In genomic region chr2:11154460-11155325, GRCh38 we compare ENCODE assay signal across 8 cellular contexts. TPM values are rescaled to one million over a fixed set of nuclear protein-coding genes. Genes with fewer than 3 reads are reported as not detected.
DNase-seq lines count a peak whose midpoint lies in the region; ATAC-seq and TF ChIP-seq lines count a peak whose summit lies in the region.

No MANE protein-coding gene starts in this region.

- no peaks in the 10 kb centered on the region for H3K79me2 ChIP-seq in OCI-LY7 (ENCODE audit: insufficient read depth, low read depth, low read length)

- DNase-seq in DMS53 (lab: John Stamatoyannopoulos, UW), result peak; percentile 95
- peak; percentile 96 for DNase-seq in OCI-LY7 (ENCODE audit: low spot score)
- peak; percentile 97 for DNase-seq in activated T-cell treated with anti-CD3 and anti-CD28 coated beads for 48 hours (ENCODE audit: low read depth)
- peak; percentile 95 to 96 for DNase-seq in erythroblast (lab: John Stamatoyannopoulos, UW)
- peak; percentile 98 for DNase-seq in stimulated activated CD8-positive, alpha-beta memory T cell treated with anti-CD3 and anti-CD28 coated beads, Interleukin-4, amount 100 ng/mL, for 48 hours

- H3K9me3 ChIP-seq in OCI-LY7 (ENCODE audit: low read length) (no peaks in the 10 kb centered on the region), muscle layer of colon (ENCODE audit: low read length) (no peaks in the 10 kb centered on the region)

- no peak for TF ChIP-seq CTCF in OCI-LY7 (conservative IDR thresholded peaks at IDR 0.05; ENCODE audit: low read length)

- H3K36me3 Mint-ChIP-seq in IgD-negative memory B cell, result no peaks in the 10 kb centered on the region

- peak overlapping the region; percentile 85; the same call in 1 of the 2 replicates for H2AFZ ChIP-seq in OCI-LY7 (ENCODE audit: low read length)

- peak overlapping the region; percentile 35 for H3K27ac ChIP-seq in OCI-LY7 (ENCODE audit: low read depth, low read length, poor library complexity, severe bottlenecking)
- H3K27ac ChIP-seq in muscle layer of colon (ENCODE audit: low read depth, low read length), result peak overlapping the region; percentile 93

- POLR2A ChIA-PET in OCI-LY7 (lab: Charles Lee), result interaction anchor here (0.6 to 1.2 kb wide), 5 partner anchors 63 to 1114 kb away, joined by 3 to 6 read pairs (median 3); no protein-coding TSS in a partner anchor

- peak; percentile 67 for ATAC-seq in GM21619 (IDR thresholded peaks at IDR 0.05; ENCODE audit: unreplicated experiment)

- H3K27me3 ChIP-seq in muscle layer of colon (ENCODE audit: control insufficient read depth in 1 of 2, insufficient read depth in 2 of 2, low read length in 2 of 2), result no peaks in the 10 kb centered on the region

- H4K20me1 ChIP-seq in OCI-LY7 (ENCODE audit: insufficient read depth, low read length), result no peaks in the 10 kb centered on the region; the same call in 1 of the 2 replicates

- H3K4me3 ChIP-seq in OCI-LY7 (ENCODE audit: low read depth, low read length, poor library complexity, severe bottlenecking) (peak overlapping the region; percentile 70), muscle layer of colon (ENCODE audit: low read depth in 1 of 2, low read length in 2 of 2) (peak overlapping the region; percentile 64 to 76)

- peaks cover 7 to 12% (median 8%) of the 10 kb centered on the region in 3 donors for H3K4me1 Mint-ChIP-seq in IgD-negative memory B cell

- CTCF ChIA-PET in OCI-LY7 (lab: Charles Lee; ENCODE audit: unreplicated experiment), result interaction anchor here (0.6 kb wide), 1 partner anchor 22 kb away, joined by 3 read pairs; no protein-coding TSS in a partner anchor

- H3K27me3 Mint-ChIP-seq in IgD-negative memory B cell, result no peaks in the 10 kb centered on the region

- peak overlapping the region; percentile 82 to 96 (median 92) for H3K4me3 Mint-ChIP-seq in IgD-negative memory B cell

- TF ChIP-seq POLR2A in erythroblast (IDR thresholded peaks at IDR 0.05; ENCODE audit: low read length), result no peak

- H3K36me3 ChIP-seq in OCI-LY7 (ENCODE audit: insufficient read depth, low read length), result no peaks in the 10 kb centered on the region
- H3K36me3 ChIP-seq in muscle layer of colon (ENCODE audit: insufficient read depth, low read length), result no peaks in the 10 kb centered on the region

- no peaks in the 10 kb centered on the region for H3K9me3 Mint-ChIP-seq in IgD-negative memory B cell

- peak overlapping the region; percentile 97 for H3K4me2 ChIP-seq in OCI-LY7 (ENCODE audit: low read length)

- intact Hi-C loops in OCI-LY7 (cut with micrococcal nuclease; ENCODE audit: unreplicated experiment), result loop anchor here (2.0 kb wide), 1 partner anchor 190 kb away; the partner anchor contains the start of gene ROCK2

- no peaks in the 10 kb centered on the region for H3K9me2 ChIP-seq in OCI-LY7 (ENCODE audit: insufficient read depth, low read length)

- H3K4me1 ChIP-seq in OCI-LY7 (ENCODE audit: insufficient read depth, low read length, poor library complexity, severe bottlenecking) (peaks cover 14% of the 10 kb centered on the region), muscle layer of colon (ENCODE audit: insufficient read depth, low read length) (peaks cover 14% of the 10 kb centered on the region)

- TSS peak; percentile 99 for BruUV-seq in OCI-LY7 (replicated peaks; lab: Mats Ljungman, UMichigan)

- peak overlapping the region; percentile 77 to 95 (median 91) for H3K27ac Mint-ChIP-seq in IgD-negative memory B cell

- H3K9ac ChIP-seq in muscle layer of colon (ENCODE audit: low read length), result peak overlapping the region; percentile 88

RNA-seq across cellular contexts. Expression of gene SLC66A3, which starts 0.6 kb away (rescaled TPM):
- polyA plus RNA-seq in IgD-negative memory B cell, result 48.6 TPM
- 5.4 and 6.0 TPM in 2 replicates for total RNA-seq in OCI-LY7 (2014; rRNA removed; shearing (Covaris generic))
- 8.5 and 10.0 TPM in 2 replicates for total RNA-seq in OCI-LY7 (2022)

Comparison
In these comparisons a context has a peak if more than half of its experiments do, and no peak if none do; other contexts are left out.
1. Peak in every context shown above with its lines: DNase-seq, ATAC-seq, H3K4me3 ChIP-seq and H3K27ac ChIP-seq.